ENCODE assay signal across 21 cellular contexts in genomic region chr2:88061295-88061694, GRCh38. TPM values are rescaled to one million over a fixed set of nuclear protein-coding genes. Genes with fewer than 3 reads are reported as not detected.
"Had no signal": no experiment of that assay in that cellular context is flagged by ENCODE, and none has a peak within 500 bp of the region (broad histone marks: within the 10 kb centered on the region; RNA-seq: fewer than 3 reads in every experiment).

No MANE protein-coding gene starts in this region.

- H3K27ac ChIP-seq: KMS-11, SJSA1, SK-N-MC had no signal

- H3K4me2 ChIP-seq: KMS-11 had no signal

- ATAC-seq: Right ventricle myocardium inferior had no signal

- DNase-seq: Kasumi-1, NCI-H1048, NCI-H1105, NCI-H1417, NCI-H1436 treated with DMSO at 0.1 percent for 48 hours, NCI-H1694, NCI-H187 treated with DMSO at 0.1 percent for 48 hours, NCI-H2029 treated with DMSO at 0.1 percent for 48 hours, NCI-H226, NCI-H446, NCI-H510A, NCI-H524 treated with DMSO at 0.1 percent for 48 hours, NCI-H69, NCI-H774, PC-3, SIG-M5 had no signal

- H3K36me3 ChIP-seq: SJSA1 had no signal

- H3K9ac ChIP-seq: KMS-11 had no signal

- H3K4me3 ChIP-seq: SJSA1, SK-N-MC had no signal

RNA-seq across cellular contexts. Expression of gene SMYD1, which starts 6.3 kb away (rescaled TPM):
- total RNA-seq: MCF 10A, PC-3, SJSA1 had no signal

RNA-seq across cellular contexts. Expression of gene RNU2-63P, which starts 44.9 kb away (rescaled TPM):
- total RNA-seq: Right ventricle myocardium inferior had no signal
